Comparison of ENCODE assay signal across 8 cellular contexts in the genomic region with DNA sequence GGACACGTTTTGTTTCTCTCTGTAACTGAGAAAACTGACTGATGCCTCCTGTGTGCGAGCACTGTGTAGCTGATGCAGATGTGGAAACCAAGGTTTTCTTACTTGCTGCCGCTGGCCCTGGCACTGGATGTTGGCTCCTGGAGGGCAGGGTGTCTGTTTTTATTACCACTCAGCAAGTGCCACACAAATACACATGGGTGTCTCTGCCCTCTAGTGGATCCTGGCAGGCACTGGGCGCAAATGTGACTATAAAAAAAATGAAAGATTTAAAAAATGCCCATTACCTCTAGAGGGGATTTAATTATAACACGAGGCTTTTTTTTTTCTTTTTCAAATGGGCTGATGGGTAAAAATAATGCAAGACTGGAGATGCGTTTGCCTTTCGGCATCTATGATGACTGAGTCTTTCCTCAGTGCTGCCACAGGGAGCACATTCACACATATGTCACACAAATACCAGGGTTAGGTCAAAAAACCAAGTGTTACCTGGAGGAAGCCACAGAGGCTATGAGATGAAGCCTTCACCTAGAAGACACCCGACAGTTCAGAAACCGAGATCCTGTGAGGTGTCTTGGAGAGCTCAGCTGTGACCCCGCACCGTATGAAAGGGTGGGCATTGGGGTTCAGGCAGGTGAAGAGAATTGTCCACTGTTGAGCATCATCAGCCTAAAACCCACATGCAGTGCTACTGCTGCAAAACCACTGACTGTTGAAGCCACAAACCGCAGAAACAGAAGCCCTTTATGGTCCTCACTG. TPM values are rescaled to one million over a fixed set of nuclear protein-coding genes. Genes with fewer than 3 reads are reported as not detected.
DNase-seq lines count a peak whose midpoint lies in the region; ATAC-seq, FAIRE-seq and TF ChIP-seq lines count a peak whose summit lies in the region.

No MANE protein-coding gene starts in this region.

- H3K27ac Mint-ChIP-seq in activated CD8-positive, alpha-beta T cell treated with anti-CD3 and anti-CD28 coated beads for 36 hours, result peak overlapping the region; percentile 57

- H3K4me3 ChIP-seq in GM12865 (ENCODE audit: low read depth, low read length) (no peak overlapping the region), fibroblast of mammary gland (ENCODE audit: control insufficient read depth, low read depth, low read length) (no peak overlapping the region)

- peak overlapping the region; percentile 46 for H3K4me3 Mint-ChIP-seq in activated CD8-positive, alpha-beta T cell treated with anti-CD3 and anti-CD28 coated beads for 36 hours

- POLR2A ChIA-PET in activated CD8-positive, alpha-beta T cell treated with anti-CD3 and anti-CD28 coated beads for 36 hours (lab: Charles Lee), result interaction anchor here (0.8 to 2.1 kb wide), 2 partner anchors 15 to 59 kb away, joined by 3 to 8 read pairs; a partner anchor contains a TSS

- peak; percentile 63 for TF ChIP-seq CTCF in GM12865 (IDR thresholded peaks at IDR 0.05; ENCODE audit: insufficient read depth, low read depth, low read length, missing control alignments)
- TF ChIP-seq CTCF in activated CD8-positive, alpha-beta T cell treated with anti-CD3 and anti-CD28 coated beads for 36 hours (IDR thresholded peaks at IDR 0.05), result peak; percentile 81
- peak; percentile 71 for TF ChIP-seq CTCF in fibroblast of mammary gland (conservative IDR thresholded peaks at IDR 0.05; ENCODE audit: control insufficient read depth, insufficient read depth, low read depth, low read length)

- FAIRE-seq in HTR-8/SVneo (lab: Jason Lieb, UNC), result no peak

- intact Hi-C loops in activated CD8-positive, alpha-beta T cell treated with anti-CD3 and anti-CD28 coated beads for 36 hours (cut with micrococcal nuclease), result no loop called here

- no peaks in the 10 kb centered on the region for H3K9me3 Mint-ChIP-seq in activated CD8-positive, alpha-beta T cell treated with anti-CD3 and anti-CD28 coated beads for 36 hours

- peaks cover 14% of the 10 kb centered on the region for H3K4me1 Mint-ChIP-seq in activated CD8-positive, alpha-beta T cell treated with anti-CD3 and anti-CD28 coated beads for 36 hours (ENCODE audit: low read depth)

- peak; percentile 53 for DNase-seq in AG08395 (ENCODE audit: low spot score)
- peak; percentile 66 for DNase-seq in GM12865 (ENCODE audit: low read depth)
- DNase-seq in NCI-H345 (lab: John Stamatoyannopoulos, UW), result peak; percentile 62
- peak; percentile 70 for DNase-seq in activated CD8-positive, alpha-beta T cell treated with anti-CD3 and anti-CD28 coated beads for 36 hours
- peak; percentile 56 for DNase-seq in fibroblast of mammary gland (ENCODE audit: low read depth)
- peak; percentile 24 for DNase-seq in pons (ENCODE audit: low spot score)
- no peak for DNase-seq in HTR-8/SVneo (ENCODE audit: insufficient read length, low spot score)
- no peak for DNase-seq in NCI-H1048 (lab: John Stamatoyannopoulos, UW)

- CTCF ChIA-PET in activated CD8-positive, alpha-beta T cell treated with anti-CD3 and anti-CD28 coated beads for 36 hours (lab: Charles Lee), result interaction anchor here (0.7 to 1.6 kb wide), 8 partner anchors 12 to 92 kb away, joined by 3 to 6 read pairs (median 3); no protein-coding TSS in a partner anchor

- H3K36me3 Mint-ChIP-seq in activated CD8-positive, alpha-beta T cell treated with anti-CD3 and anti-CD28 coated beads for 36 hours (ENCODE audit: low read depth), result no peaks in the 10 kb centered on the region

- peak; percentile 90 for ATAC-seq in activated CD8-positive, alpha-beta T cell treated with anti-CD3 and anti-CD28 coated beads for 36 hours

- no peaks in the 10 kb centered on the region for H3K27me3 Mint-ChIP-seq in activated CD8-positive, alpha-beta T cell treated with anti-CD3 and anti-CD28 coated beads for 36 hours

RNA-seq across cellular contexts. Expression of a gene that starts 25.7 kb away (rescaled TPM):
- 10 to 100 TPM; 33.9 to 34.7 TPM for total RNA-seq in activated CD8-positive, alpha-beta T cell treated with anti-CD3 and anti-CD28 coated beads for 36 hours

RNA-seq across cellular contexts. Expression of a gene that starts 58.6 kb away (rescaled TPM):
- total RNA-seq in activated CD8-positive, alpha-beta T cell treated with anti-CD3 and anti-CD28 coated beads for 36 hours, result 10 to 100 TPM; 36.7 TPM

Comparison
In these comparisons a context has a peak if more than half of its experiments do, and no peak if none do; other contexts are left out.
1. DNase-seq: peak in AG08395 (single experiment), GM12865 (single experiment), NCI-H345 (single experiment), activated CD8-positive, alpha-beta T cell treated with anti-CD3 and anti-CD28 coated beads for 36 hours (single experiment), fibroblast of mammary gland (single experiment) and pons (single experiment); none in HTR-8/SVneo (single experiment) and NCI-H1048 (single experiment).
2. Peak in every context shown above with its lines, with median percentiles within 50 percentile points of each other: CTCF ChIP-seq.